Comparison of ENCODE assay signal across 9 cellular contexts in genomic region chr11:693887-694562, GRCh38. TPM values are rescaled to one million over a fixed set of nuclear protein-coding genes. Genes with fewer than 3 reads are reported as not detected.
DNase-seq lines count a peak whose midpoint lies in the region; ATAC-seq and TF ChIP-seq lines count a peak whose summit lies in the region.
"Had no signal": no experiment of that assay in that cellular context is flagged by ENCODE, and none has a peak within 500 bp of the region (broad histone marks: within the 10 kb centered on the region; RNA-seq: fewer than 3 reads in every experiment).

No MANE protein-coding gene starts in this region.

- H3K27me3 Mint-ChIP-seq in stimulated activated naive CD8-positive, alpha-beta T cell treated with anti-CD3 and anti-CD28 coated beads, Interleukin-15, amount 100 ng/mL, for 72 hours, result no peaks in the 10 kb centered on the region

- CTCF ChIA-PET in SK-N-SH (lab: Yijun Ruan, JAX), result interaction anchor here (0.5 to 11.4 kb wide), 2 partner anchors 30 to 46 kb away, joined by 3 to 122 read pairs; no protein-coding TSS in a partner anchor

- peaks cover 75% of the 10 kb centered on the region for H3K4me1 Mint-ChIP-seq in stimulated activated naive CD8-positive, alpha-beta T cell treated with anti-CD3 and anti-CD28 coated beads, Interleukin-15, amount 100 ng/mL, for 72 hours

- peak overlapping the region; percentile 88 to 97 for H3K4me3 Mint-ChIP-seq in stimulated activated naive CD8-positive, alpha-beta T cell treated with anti-CD3 and anti-CD28 coated beads, Interleukin-15, amount 100 ng/mL, for 72 hours

- no peak overlapping the region for H2AFZ ChIP-seq in SK-N-SH (ENCODE audit: low read depth)

- ATAC-seq in SK-N-SH treated with all-trans-retinoic acid at 6 μM for 48 hours (no peak), RWPE2 (ENCODE audit: low read depth) (no peak)
- no peak for ATAC-seq in stimulated activated naive CD8-positive, alpha-beta T cell treated with anti-CD3 and anti-CD28 coated beads, Interleukin-15, amount 100 ng/mL, for 72 hours

- peak overlapping the region; percentile 48 to 89 for H3K4me3 ChIP-seq in SK-N-SH (ENCODE audit: low read depth in 2 of 2, low read length in 1 of 2)
- peak overlapping the region; percentile 8 for H3K4me3 ChIP-seq in RWPE2 (ENCODE audit: severe bottlenecking)
- H3K4me3 ChIP-seq in fibroblast of the aortic adventitia (ENCODE audit: low read depth, low read length), result peak overlapping the region; percentile 68

- DNase-seq in SK-N-SH, result no peak
- no peak for DNase-seq in RWPE2 (ENCODE audit: low spot score)
- no peak for DNase-seq in fibroblast of the aortic adventitia (ENCODE audit: low read depth)
- DNase-seq in stimulated activated naive CD8-positive, alpha-beta T cell treated with anti-CD3 and anti-CD28 coated beads, Interleukin-15, amount 100 ng/mL, for 72 hours, result no peak
- no peak for DNase-seq in epidermal melanocyte (ENCODE audit: insufficient read length, low spot score)
- no peak for DNase-seq in hypothalamus (lab: John Stamatoyannopoulos, UW)
- no peak for DNase-seq in T1000 (lab: John Stamatoyannopoulos, UW)

- no peaks in the 10 kb centered on the region for H3K9me3 Mint-ChIP-seq in stimulated activated naive CD8-positive, alpha-beta T cell treated with anti-CD3 and anti-CD28 coated beads, Interleukin-15, amount 100 ng/mL, for 72 hours

- no peak for TF ChIP-seq EP300 in SK-N-SH (IDR thresholded peaks at IDR 0.05; ENCODE audit: borderline replicate concordance in 1 of 2, low read depth in 1 of 2, low read length in 1 of 2)

- H3K27ac ChIP-seq in SK-N-SH (ENCODE audit: low read depth in 2 of 2, low read length in 1 of 2) (peak overlapping the region in 1 of 2 experiments; percentile 1; a peak in 1 of 4 replicates), RWPE2 (ENCODE audit: poor library complexity, severe bottlenecking) (peak overlapping the region; percentile 92)

- no peak for TF ChIP-seq RAD21 in SK-N-SH (IDR thresholded peaks at IDR 0.05; ENCODE audit: low read length)

- POLR2A ChIA-PET in SK-N-SH (lab: Yijun Ruan, JAX), result interaction anchor here (1.4 kb wide), 1 partner anchor 12 kb away, joined by 5 read pairs; no protein-coding TSS in a partner anchor

- no peaks in the 10 kb centered on the region for H3K27me3 ChIP-seq in SK-N-SH (ENCODE audit: insufficient read depth)
- H3K27me3 ChIP-seq in RWPE2 (ENCODE audit: insufficient read depth, poor library complexity, severe bottlenecking), result no peaks in the 10 kb centered on the region

- H3K9me2 ChIP-seq in SK-N-SH, result no peaks in the 10 kb centered on the region

- no peak for TF ChIP-seq CTCF in SK-N-SH (IDR thresholded peaks at IDR 0.05)
- no peak for TF ChIP-seq CTCF in RWPE2 (IDR thresholded peaks at IDR 0.05; ENCODE audit: poor library complexity, severe bottlenecking)
- no peak for TF ChIP-seq CTCF in fibroblast of the aortic adventitia (IDR thresholded peaks at IDR 0.05; ENCODE audit: insufficient read depth, low read length)

- H3K36me3 ChIP-seq in SK-N-SH (replicated peaks in 1 of 2; ENCODE audit: control insufficient read depth in 1 of 2, insufficient read depth in 2 of 2, low read length in 1 of 2) (peaks cover 0 to 5% of the 10 kb centered on the region in 2 experiments), RWPE2 (ENCODE audit: low read depth) (peaks cover 6% of the 10 kb centered on the region)

- H3K9me3 ChIP-seq in SK-N-SH (no peaks in the 10 kb centered on the region), RWPE2 (ENCODE audit: severe bottlenecking) (no peaks in the 10 kb centered on the region)

- peaks cover 16% of the 10 kb centered on the region for H4K20me1 ChIP-seq in SK-N-SH (ENCODE audit: insufficient read depth)

- peak overlapping the region; percentile 96 to 98 for H3K27ac Mint-ChIP-seq in stimulated activated naive CD8-positive, alpha-beta T cell treated with anti-CD3 and anti-CD28 coated beads, Interleukin-15, amount 100 ng/mL, for 72 hours

- H3K4me1 ChIP-seq in SK-N-SH (ENCODE audit: control insufficient read depth in 1 of 2, insufficient read depth in 2 of 2, low read depth in 1 of 2, low read length in 1 of 2), result peaks cover 13 to 19% of the 10 kb centered on the region in 2 experiments; a peak in 2 of 4 replicates
- H3K4me1 ChIP-seq in RWPE2 (ENCODE audit: insufficient read depth, poor library complexity, severe bottlenecking), result peaks cover 32% of the 10 kb centered on the region

- H3F3A ChIP-seq in SK-N-SH (replicated peaks; ENCODE audit: insufficient read depth), result no peaks in the 10 kb centered on the region

- peak overlapping the region; percentile 11; the same call in 1 of the 2 replicates for H3K9ac ChIP-seq in SK-N-SH

- peak overlapping the region; percentile 78 for H3K4me2 ChIP-seq in SK-N-SH

- 41% methylated on average over 13 of the region's 15 CpGs for WGBS in SK-N-SH (ENCODE audit: low lambda C conversion rate)

- H3K79me2 ChIP-seq in SK-N-SH (ENCODE audit: insufficient read depth), result peaks cover 47% of the 10 kb centered on the region

TF ChIP-seq in SK-N-SH, 30 proteins besides CTCF, POLR2A, EP300 and RAD21 (continues in another document):
- no peak for TF ChIP-seq RXRA (IDR thresholded peaks at IDR 0.05; ENCODE audit: borderline replicate concordance, low read depth)
- TF ChIP-seq PBX3 (IDR thresholded peaks at IDR 0.05), result no peak
- TF ChIP-seq TEAD4 (IDR thresholded peaks at IDR 0.05; ENCODE audit: borderline replicate concordance, insufficient read depth), result no peak
- TF ChIP-seq TAF1 (IDR thresholded peaks at IDR 0.05; ENCODE audit: borderline replicate concordance, low read depth, low read length), result no peak
- TF ChIP-seq NFIC (IDR thresholded peaks at IDR 0.05; ENCODE audit: borderline replicate concordance), result no peak
- TF ChIP-seq JUND (IDR thresholded peaks at IDR 0.05), result no peak
- no peak for TF ChIP-seq MXI1 (IDR thresholded peaks at IDR 0.05; ENCODE audit: low read depth, low read length)
- no peak for TF ChIP-seq RFX5 (IDR thresholded peaks at IDR 0.05; ENCODE audit: low read length)
- no peak for TF ChIP-seq POLR2AphosphoS5 (IDR thresholded peaks at IDR 0.05; ENCODE audit: low read depth, low read length)
- no peak for TF ChIP-seq EZH2phosphoT487 (IDR thresholded peaks at IDR 0.05; ENCODE audit: borderline replicate concordance, low read depth)
- no peak for TF ChIP-seq FOXJ3 (CRISPR knock-in tag; IDR thresholded peaks at IDR 0.05)

TF ChIP-seq in SK-N-SH treated with all-trans-retinoic acid at 6 μM for 48 hours, 23 proteins besides CTCF, POLR2A, EP300 and RAD21 (continues in another document):
- TF ChIP-seq OSR1 (CRISPR knock-in tag; IDR thresholded peaks at IDR 0.05), result no peak
- TF ChIP-seq ISL1 (CRISPR knock-in tag; IDR thresholded peaks at IDR 0.05), result no peak
- no peak for TF ChIP-seq BACH2 (CRISPR knock-in tag; IDR thresholded peaks at IDR 0.05; ENCODE audit: borderline replicate concordance)
- TF ChIP-seq ZFP3 (CRISPR knock-in tag; IDR thresholded peaks at IDR 0.05), result no peak
- no peak for TF ChIP-seq POU6F1 (CRISPR knock-in tag; IDR thresholded peaks at IDR 0.05; ENCODE audit: borderline replicate concordance, low read depth)
- no peak for TF ChIP-seq PPARA (CRISPR knock-in tag; IDR thresholded peaks at IDR 0.05; ENCODE audit: borderline replicate concordance)
- TF ChIP-seq TOX (CRISPR knock-in tag; IDR thresholded peaks at IDR 0.05; ENCODE audit: borderline replicate concordance), result no peak
- no peak for TF ChIP-seq CSDC2 (CRISPR knock-in tag; IDR thresholded peaks at IDR 0.05)
- no peak for TF ChIP-seq ARNTL (CRISPR knock-in tag; IDR thresholded peaks at IDR 0.05; ENCODE audit: borderline replicate concordance, low read depth)
- TF ChIP-seq ZC3H10 (CRISPR knock-in tag; IDR thresholded peaks at IDR 0.05), result no peak
- TF ChIP-seq ZFP30 (CRISPR knock-in tag; IDR thresholded peaks at IDR 0.05), result no peak
- no peak for TF ChIP-seq ESRRG (CRISPR knock-in tag; IDR thresholded peaks at IDR 0.05)

RNA-seq across cellular contexts. Expression of gene DEAF1, which starts 1.0 kb away (rescaled TPM):
- 36.0 and 40.6 TPM in 2 replicates for polyA plus RNA-seq in SK-N-SH (2012; rRNA removed)
- 19.2 and 27.9 TPM in 2 replicates for polyA plus RNA-seq in SK-N-SH (2012; cell fraction: cytosol; rRNA removed)
- polyA plus RNA-seq in SK-N-SH (2012; cell fraction: nucleus; rRNA removed), result 28.1 and 32.0 TPM in 2 replicates
- 26.7 and 40.0 TPM in 2 replicates for total RNA-seq in fibroblast of the aortic adventitia (ENCODE audit: low replicate concordance)

RNA-seq across cellular contexts. Expression of gene TMEM80, which starts 1.6 kb away (rescaled TPM):
- 40.4 and 51.0 TPM in 2 replicates for polyA plus RNA-seq in SK-N-SH (2012; rRNA removed)
- polyA plus RNA-seq in SK-N-SH (2012; cell fraction: cytosol; rRNA removed), result 34.3 and 36.4 TPM in 2 replicates
- 88.5 and 114 TPM in 2 replicates for polyA plus RNA-seq in SK-N-SH (2012; cell fraction: nucleus; rRNA removed)
- total RNA-seq in fibroblast of the aortic adventitia (ENCODE audit: low replicate concordance), result 3.6 and 9.4 TPM in 2 replicates

RNA-seq across cellular contexts. Expression of gene EPS8L2, which starts 12.0 kb away (rescaled TPM):
- 0.67 and 0.74 TPM in 2 replicates for polyA plus RNA-seq in SK-N-SH (2012; rRNA removed)
- polyA plus RNA-seq in SK-N-SH (2012; cell fraction: cytosol; rRNA removed), result 0.42 and 0.52 TPM in 2 replicates
- 3.7 and 4.3 TPM in 2 replicates for polyA plus RNA-seq in SK-N-SH (2012; cell fraction: nucleus; rRNA removed)
- total RNA-seq in fibroblast of the aortic adventitia (ENCODE audit: low replicate concordance), result 47.9 and 49.2 TPM in 2 replicates

RNA-seq across cellular contexts. Expression of gene TALDO1, which starts 53.2 kb away (rescaled TPM):
- polyA plus RNA-seq in SK-N-SH (2012; rRNA removed), result 78.4 and 103 TPM in 2 replicates
- 84.3 and 95.6 TPM in 2 replicates for polyA plus RNA-seq in SK-N-SH (2012; cell fraction: cytosol; rRNA removed)
- polyA plus RNA-seq in SK-N-SH (2012; cell fraction: nucleus; rRNA removed), result 75.1 and 87.3 TPM in 2 replicates
- 123 and 146 TPM in 2 replicates for total RNA-seq in fibroblast of the aortic adventitia (ENCODE audit: low replicate concordance)

RNA-seq across cellular contexts. Expression of gene DRD4, which starts 57.0 kb away (rescaled TPM):
- not detected in 2 replicates for polyA plus RNA-seq in SK-N-SH (2012; rRNA removed)
- 0.04 TPM in 1 of 2 replicates, not detected in the other for polyA plus RNA-seq in SK-N-SH (2012; cell fraction: cytosol; rRNA removed)
- polyA plus RNA-seq in SK-N-SH (2012; cell fraction: nucleus; rRNA removed), result 0.82 and 1.2 TPM in 2 replicates
- total RNA-seq in fibroblast of the aortic adventitia (ENCODE audit: low replicate concordance), result 0.09 and 0.16 TPM in 2 replicates
- total RNA-seq: Daoy had no signal

Comparison
In these comparisons a context has a peak if more than half of its experiments do, and no peak if none do; other contexts are left out.
1. H3K4me3 ChIP-seq: peak in every context shown above with its lines; median percentile 68 in SK-N-SH; 68 in fibroblast of the aortic adventitia; 8 in RWPE2.